In genomic region chr2:46703588-46703987, GRCh38 we compare ENCODE assay signal across 2 cellular contexts.
TF ChIP-seq lines count a peak whose summit lies in the region.

No MANE protein-coding gene starts in this region.

TF ChIP-seq in GM12891, 5 proteins besides CTCF, POLR2A, EP300 and RAD21:
- TF ChIP-seq POU2F2 (IDR thresholded peaks at IDR 0.05; ENCODE audit: low read depth, low read length) (peak; percentile 36; the same call in 1 of the 2 replicates), POLR2AphosphoS5 (IDR thresholded peaks at IDR 0.05; ENCODE audit: low read depth, low read length) (no peak)

TF ChIP-seq in H1, 55 proteins besides CTCF, POLR2A, EP300 and RAD21:
- TF ChIP-seq JUND (IDR thresholded peaks at IDR 0.05; ENCODE audit: low read length) (no peak), FOSL1 (IDR thresholded peaks at IDR 0.05; ENCODE audit: insufficient read depth, low read depth, low read length) (no peak), CHD2 (IDR thresholded peaks at IDR 0.05; ENCODE audit: low read length) (no peak), NRF1 (IDR thresholded peaks at IDR 0.05; ENCODE audit: low read depth, low read length) (no peak), HDAC2 (IDR thresholded peaks at IDR 0.05; ENCODE audit: borderline replicate concordance in 1 of 2, low read depth in 2 of 2, low read length in 2 of 2) (no peak), EZH2 (IDR thresholded peaks at IDR 0.05; ENCODE audit: low read depth, low read length, severe bottlenecking) (no peak), CHD7 (IDR thresholded peaks at IDR 0.05; ENCODE audit: insufficient replicate concordance, low read length) (no peak), ZNF274 (IDR thresholded peaks at IDR 0.05; ENCODE audit: borderline replicate concordance, extremely low read depth, low read length) (no peak), ATF3 (IDR thresholded peaks at IDR 0.05; ENCODE audit: insufficient read depth, low read depth, low read length) (no peak), PHF8 (conservative IDR thresholded peaks at IDR 0.05; ENCODE audit: low read depth, low read length) (no peak), SUZ12 (IDR thresholded peaks at IDR 0.05; ENCODE audit: low read length) (no peak), SIN3A (conservative IDR thresholded peaks at IDR 0.05 in 1 of 2, IDR thresholded peaks at IDR 0.05 in 1 of 2; ENCODE audit: low read depth in 1 of 2, low read length in 2 of 2) (no peak), BRCA1 (IDR thresholded peaks at IDR 0.05; ENCODE audit: low read depth, low read length) (no peak), JUN (IDR thresholded peaks at IDR 0.05; ENCODE audit: low read depth, low read length) (no peak), MAX (IDR thresholded peaks at IDR 0.05) (no peak), CBX5 (IDR thresholded peaks at IDR 0.05; ENCODE audit: low read depth, low read length) (no peak), HDAC6 (IDR thresholded peaks at IDR 0.05; ENCODE audit: low read depth, low read length) (no peak), SAP30 (IDR thresholded peaks at IDR 0.05; ENCODE audit: insufficient read depth, insufficient replicate concordance, low read length) (no peak), SIX5 (IDR thresholded peaks at IDR 0.05; ENCODE audit: low read depth, low read length) (no peak)
